6 cellular contexts compared by ENCODE assay signal in genomic region chr3:1594940-1595339, GRCh38.
"Had no signal": no experiment of that assay in that cellular context is flagged by ENCODE, and none has a peak within 500 bp of the region (broad histone marks: within the 10 kb centered on the region; RNA-seq: fewer than 3 reads in every experiment).

No MANE protein-coding gene starts in this region.

- FAIRE-seq: HepG2, HTR-8/SVneo, K562 had no signal

- ATAC-seq: HepG2, K562 had no signal

- H3K27ac ChIP-seq: HL-60 had no signal

- H3K4me3 ChIP-seq: K562 had no signal

- DNase-seq: IMR-90, KBM-7 had no signal
